21 cellular contexts compared by ENCODE assay signal in genomic region chr16:1510941-1511351, GRCh38. TPM values are rescaled to one million over a fixed set of nuclear protein-coding genes. Genes with fewer than 3 reads are reported as not detected.
DNase-seq lines count a peak whose midpoint lies in the region; ATAC-seq and TF ChIP-seq lines count a peak whose summit lies in the region.
"Had no signal": no experiment of that assay in that cellular context is flagged by ENCODE, and none has a peak within 500 bp of the region (broad histone marks: within the 10 kb centered on the region; RNA-seq: fewer than 3 reads in every experiment).

No MANE protein-coding gene starts in this region.

- H3K27ac Mint-ChIP-seq in endodermal cell = no peak overlapping the region
- peak overlapping the region; percentile 56 for H3K27ac Mint-ChIP-seq in progenitor cell of endocrine pancreas

- peaks cover 10% of the 10 kb centered on the region for H3K79me1 ChIP-seq in mesenchymal stem cell (replicated peaks; ENCODE audit: low read length, poor library complexity, severe bottlenecking)

- no peak overlapping the region for H4K8ac ChIP-seq in mesenchymal stem cell (ENCODE audit: low read length)

- H2AFZ ChIP-seq in mesenchymal stem cell (ENCODE audit: low read depth, low read length) = no peak overlapping the region

- H2BK12ac ChIP-seq in mesenchymal stem cell (ENCODE audit: low read length in 2 of 2) = no peak overlapping the region

- H2BK15ac ChIP-seq in mesenchymal stem cell (ENCODE audit: low read depth, poor library complexity, severe bottlenecking) = no peak overlapping the region

- no peak overlapping the region for H4K91ac ChIP-seq in mesenchymal stem cell (ENCODE audit: low read length)

- no peak overlapping the region for H2BK120ac ChIP-seq in mesenchymal stem cell (ENCODE audit: low read depth, low read length)

- H3K27me3 ChIP-seq in heart left ventricle = no peaks in the 10 kb centered on the region
- no peaks in the 10 kb centered on the region for H3K27me3 ChIP-seq in WERI-Rb-1 (ENCODE audit: insufficient read depth, low read depth, severe bottlenecking)
- H3K27me3 ChIP-seq in endodermal cell (ENCODE audit: control insufficient read depth, insufficient read depth, low read length, poor library complexity, severe bottlenecking) = no peaks in the 10 kb centered on the region
- no peaks in the 10 kb centered on the region for H3K27me3 ChIP-seq in suprapubic skin
- no peaks in the 10 kb centered on the region for H3K27me3 ChIP-seq in mesenchymal stem cell (ENCODE audit: control insufficient read depth in 1 of 2, insufficient read depth in 1 of 2, low read length in 2 of 2)

- H3K36me3 ChIP-seq in heart left ventricle = peaks cover 0 to 31% (median 10%) of the 10 kb centered on the region in 9 donors
- H3K36me3 ChIP-seq in WERI-Rb-1 = peaks cover 62% of the 10 kb centered on the region
- H3K36me3 ChIP-seq in endodermal cell (ENCODE audit: control insufficient read depth, insufficient read depth, low read length) = no peaks in the 10 kb centered on the region
- peaks cover 36% of the 10 kb centered on the region for H3K36me3 ChIP-seq in suprapubic skin
- peaks cover 24 to 76% of the 10 kb centered on the region in 2 experiments for H3K36me3 ChIP-seq in mesenchymal stem cell (ENCODE audit: control insufficient read depth in 1 of 2, insufficient read depth in 2 of 2, low read depth in 1 of 2, low read length in 2 of 2)

- H3K4me1 Mint-ChIP-seq in endodermal cell (no peaks in the 10 kb centered on the region), progenitor cell of endocrine pancreas (ENCODE audit: low read depth) (no peaks in the 10 kb centered on the region)
- H3K4me1 Mint-ChIP-seq: CD14-positive monocyte had no signal

- no peak overlapping the region for H3K4me3 Mint-ChIP-seq in endodermal cell
- H3K4me3 Mint-ChIP-seq in progenitor cell of endocrine pancreas (ENCODE audit: low read depth) = no peak overlapping the region
- H3K4me3 Mint-ChIP-seq: CD14-positive monocyte had no signal

- H3K9ac ChIP-seq in endodermal cell (ENCODE audit: extremely low read depth, low read length, poor library complexity, severe bottlenecking) = no peak overlapping the region
- no peak overlapping the region for H3K9ac ChIP-seq in mesenchymal stem cell (ENCODE audit: low read length)

- no peak overlapping the region for H2AK5ac ChIP-seq in mesenchymal stem cell (ENCODE audit: low read length, severe bottlenecking)

- TF ChIP-seq CTCF in heart left ventricle (IDR thresholded peaks at IDR 0.05) (no peak), WERI-Rb-1 (IDR thresholded peaks at IDR 0.05; ENCODE audit: low read depth, low read length) (0 out of 2 replicates have a peak, but pooled peaks have one; percentile 14), endodermal cell (conservative IDR thresholded peaks at IDR 0.05) (peak; percentile 40), progenitor cell of endocrine pancreas (IDR thresholded peaks at IDR 0.05; ENCODE audit: unreplicated experiment) (no peak), suprapubic skin (IDR thresholded peaks at IDR 0.05) (no peak)

- intact Hi-C loops in Right ventricle myocardium inferior (cut with DNase I) (no loop called here), heart left ventricle (cut with DNase I) (no loop called here)

- H3K27ac ChIP-seq in heart left ventricle = peak overlapping the region in 6 of 12 donors; percentile 78 to 95 (median 82)
- no peak overlapping the region for H3K27ac ChIP-seq in WERI-Rb-1
- H3K27ac ChIP-seq in endodermal cell (ENCODE audit: low read depth, low read length) = no peak overlapping the region
- H3K27ac ChIP-seq in suprapubic skin = no peak overlapping the region
- H3K27ac ChIP-seq in mesenchymal stem cell (ENCODE audit: low read length, poor library complexity, severe bottlenecking) = no peak overlapping the region
- H3K27ac ChIP-seq: 22Rv1 had no signal

- H3K4me3 ChIP-seq in heart left ventricle (no peak overlapping the region), WERI-Rb-1 (ENCODE audit: low read depth, low read length) (no peak overlapping the region), endodermal cell (ENCODE audit: low read length) (no peak overlapping the region), suprapubic skin (no peak overlapping the region), mesenchymal stem cell (ENCODE audit: insufficient read depth in 1 of 2, low read depth in 1 of 2, low read length in 2 of 2) (no peak overlapping the region)

- H3K18ac ChIP-seq in mesenchymal stem cell (ENCODE audit: low read depth in 1 of 2, low read length in 2 of 2) = no peak overlapping the region

- ATAC-seq in Right ventricle myocardium inferior (no peak), heart left ventricle (no peak), GM21528 (IDR thresholded peaks at IDR 0.05; ENCODE audit: low FRiP score, unreplicated experiment) (no peak)

- no peak overlapping the region for H3K4ac ChIP-seq in mesenchymal stem cell (ENCODE audit: low read depth in 1 of 2, low read length in 2 of 2)

- no peak overlapping the region for H3K23ac ChIP-seq in mesenchymal stem cell (ENCODE audit: low read length in 2 of 2)

- TF ChIP-seq POLR2A in heart left ventricle (IDR thresholded peaks at IDR 0.05) (no peak), suprapubic skin (IDR thresholded peaks at IDR 0.05) (no peak)

- no peak for TF ChIP-seq EP300 in suprapubic skin (IDR thresholded peaks at IDR 0.05)

- H3K4me1 ChIP-seq in heart left ventricle (peaks cover 6 to 44% (median 24%) of the 10 kb centered on the region in 12 donors), endodermal cell (ENCODE audit: control insufficient read depth, insufficient read depth, low read length) (no peaks in the 10 kb centered on the region), suprapubic skin (no peaks in the 10 kb centered on the region), mesenchymal stem cell (ENCODE audit: control insufficient read depth, insufficient read depth, low read depth, low read length) (peaks cover 2% of the 10 kb centered on the region)

- no peaks in the 10 kb centered on the region for H3K27me3 Mint-ChIP-seq in endodermal cell (ENCODE audit: insufficient read depth)
- no peaks in the 10 kb centered on the region for H3K27me3 Mint-ChIP-seq in progenitor cell of endocrine pancreas

- 93 to 100% (median 96%) methylated on average over 16 to 26 of the region's 26 CpGs for WGBS in heart left ventricle, 4 donors
- 40 to 97% methylated on average over 1 to 26 of the region's 26 CpGs for WGBS in endodermal cell (ENCODE audit: insufficient coverage in 1 of 2, insufficient read length in 1 of 2), 2 experiments
- WGBS in suprapubic skin = 100% methylated on average over 10 of the region's 26 CpGs
- WGBS in mesenchymal stem cell = 96% methylated on average over 26 of the region's 26 CpGs

- no peak overlapping the region for H3K4me2 ChIP-seq in mesenchymal stem cell (ENCODE audit: low read length, poor library complexity, severe bottlenecking)

- peaks cover 43% of the 10 kb centered on the region for H3K36me3 Mint-ChIP-seq in endodermal cell (ENCODE audit: low read depth)
- peaks cover 24% of the 10 kb centered on the region for H3K36me3 Mint-ChIP-seq in progenitor cell of endocrine pancreas (ENCODE audit: insufficient read depth)

- no peak overlapping the region for H2BK5ac ChIP-seq in mesenchymal stem cell (ENCODE audit: low read depth, low read length, poor library complexity, severe bottlenecking)

- H3K9me3 Mint-ChIP-seq in endodermal cell (peaks cover 8% of the 10 kb centered on the region), progenitor cell of endocrine pancreas (ENCODE audit: low read depth) (peaks cover 7% of the 10 kb centered on the region)

- no peak overlapping the region for H3K14ac ChIP-seq in mesenchymal stem cell (ENCODE audit: low read length in 2 of 2)

- DNase-seq in Right ventricle myocardium inferior (ENCODE audit: missing footprints) (peak; percentile 59), heart left ventricle (no peak), WERI-Rb-1 (no peak), endodermal cell (no peak), progenitor cell of endocrine pancreas (ENCODE audit: low spot score, unreplicated experiment) (no peak), suprapubic skin (ENCODE audit: low spot score in 2 of 2) (no peak), mesenchymal stem cell (no peak)
- DNase-seq: AML-193, DND-41, KBM-7, NCI-H1105, NCI-H1694, NCI-H2081 treated with DMSO at 0.1 percent for 48 hours, NCI-H748 treated with DMSO at 0.1 percent for 48 hours, SHP77 had no signal

- H3K9me3 ChIP-seq in heart left ventricle (peaks cover 0 to 18% (median 3%) of the 10 kb centered on the region in 12 donors), WERI-Rb-1 (ENCODE audit: severe bottlenecking) (peaks cover 8% of the 10 kb centered on the region), endodermal cell (ENCODE audit: control insufficient read depth, low read length) (peaks cover 6% of the 10 kb centered on the region), suprapubic skin (no peaks in the 10 kb centered on the region), mesenchymal stem cell (ENCODE audit: control insufficient read depth, low read length) (peaks cover 9% of the 10 kb centered on the region)

RNA-seq across cellular contexts. Expression of gene TELO2, which starts 17.8 kb away (rescaled TPM):
- total RNA-seq in Right ventricle myocardium inferior (18.9 TPM), heart left ventricle (10 to 100 TPM; 11.8 to 29.6 (median 16.7) TPM), endodermal cell (10 to 100 TPM; 85.0 to 91.7 TPM), progenitor cell of endocrine pancreas (73.4 and 77.2 TPM in 2 replicates), suprapubic skin (10 to 100 TPM; 28.1 to 86.1 (median 35.2) TPM)
- polyA plus RNA-seq in heart left ventricle = 10 to 100 TPM; 22.7 to 27.0 TPM
- polyA plus RNA-seq in endodermal cell (2013, experiment 1 of 2) = 41.8 TPM
- polyA plus RNA-seq in endodermal cell (2013, experiment 2 of 2) = 36.9 TPM
- polyA plus RNA-seq in mesenchymal stem cell (2013, experiment 1 of 2) = 10.0 TPM
- 10.2 TPM for polyA plus RNA-seq in mesenchymal stem cell (2013, experiment 2 of 2)

RNA-seq across cellular contexts. Expression of gene PTX4, which starts 22.2 kb away (rescaled TPM):
- not detected for total RNA-seq in Right ventricle myocardium inferior
- under 1 TPM in 2 of 9 donors, not detected in 7; 0.20 to 0.23 TPM for total RNA-seq in heart left ventricle
- polyA plus RNA-seq in heart left ventricle = under 1 TPM in 1 of 2 donors, not detected in 1; 0.04 TPM
- not detected for total RNA-seq in endodermal cell
- not detected for polyA plus RNA-seq in endodermal cell (2013, experiment 1 of 2)
- polyA plus RNA-seq in endodermal cell (2013, experiment 2 of 2) = not detected
- not detected in 2 replicates for total RNA-seq in progenitor cell of endocrine pancreas
- total RNA-seq in suprapubic skin = not detected
- not detected for polyA plus RNA-seq in mesenchymal stem cell (2013, experiment 1 of 2)
- polyA plus RNA-seq in mesenchymal stem cell (2013, experiment 2 of 2) = not detected
- total RNA-seq: OCI-LY7 had no signal
- polyA plus RNA-seq: CD14-positive monocyte had no signal

RNA-seq across cellular contexts. Expression of gene TMEM204, which starts 22.5 kb away (rescaled TPM):
- total RNA-seq in Right ventricle myocardium inferior = 30.7 TPM
- total RNA-seq in heart left ventricle = 10 to 100 TPM; 14.0 to 64.2 (median 19.5) TPM
- 10 to 100 TPM; 29.0 to 37.4 TPM for polyA plus RNA-seq in heart left ventricle
- total RNA-seq in endodermal cell = not detected
- polyA plus RNA-seq in endodermal cell (2013, experiment 1 of 2) = 0.32 TPM
- polyA plus RNA-seq in endodermal cell (2013, experiment 2 of 2) = 0.66 TPM
- not detected in 2 replicates for total RNA-seq in progenitor cell of endocrine pancreas
- 10 to 100 TPM in 3 of 4 donors, 1 to 10 TPM in 1; 7.6 to 26.6 (median 18.8) TPM for total RNA-seq in suprapubic skin
- 12.5 TPM for polyA plus RNA-seq in mesenchymal stem cell (2013, experiment 1 of 2)
- 13.0 TPM for polyA plus RNA-seq in mesenchymal stem cell (2013, experiment 2 of 2)
- total RNA-seq: G401, NCI-H460, OCI-LY7 had no signal

RNA-seq across cellular contexts. Expression of gene CLCN7, which starts 36.1 kb away (rescaled TPM):
- total RNA-seq in Right ventricle myocardium inferior = 49.5 TPM
- 10 to 100 TPM; 30.3 to 70.8 (median 33.6) TPM for total RNA-seq in heart left ventricle
- 10 to 100 TPM; 32.7 to 41.5 TPM for polyA plus RNA-seq in heart left ventricle
- total RNA-seq in endodermal cell = 10 to 100 TPM; 94.4 to 96.7 TPM
- 47.6 TPM for polyA plus RNA-seq in endodermal cell (2013, experiment 1 of 2)
- polyA plus RNA-seq in endodermal cell (2013, experiment 2 of 2) = 47.0 TPM
- 85.3 and 89.4 TPM in 2 replicates for total RNA-seq in progenitor cell of endocrine pancreas
- total RNA-seq in suprapubic skin = 100 to 1,000 TPM in 2 of 4 donors, 10 to 100 TPM in 2; 61.1 to 134 (median 100) TPM
- polyA plus RNA-seq in mesenchymal stem cell (2013, experiment 1 of 2) = 91.3 TPM
- polyA plus RNA-seq in mesenchymal stem cell (2013, experiment 2 of 2) = 88.2 TPM

Comparison
In these comparisons a context has a peak if more than half of its experiments do, and no peak if none do; other contexts are left out.
1. CTCF ChIP-seq: peak in WERI-Rb-1 (single experiment) and endodermal cell (single experiment); none in heart left ventricle (0 of 12), progenitor cell of endocrine pancreas (single experiment) and suprapubic skin (0 of 2).